In the genomic region with DNA sequence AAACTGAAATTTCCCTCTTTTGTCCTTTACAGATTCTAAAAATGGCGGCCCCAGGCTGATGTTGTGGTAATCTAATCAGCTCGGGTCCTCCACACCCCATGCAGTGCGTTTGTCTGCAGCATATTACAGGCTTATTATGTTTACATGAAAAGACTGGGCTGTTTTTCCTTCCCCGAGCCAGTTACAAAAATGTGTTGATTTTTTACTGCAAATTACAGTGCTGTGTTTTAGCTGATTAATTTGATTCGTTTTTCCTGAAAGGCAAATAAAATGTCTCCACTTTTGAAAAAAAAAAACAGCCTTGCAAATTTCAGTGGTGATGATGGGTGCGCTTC, we compare ENCODE assay signal across 8 cellular contexts. TPM values are rescaled to one million over a fixed set of nuclear protein-coding genes. Genes with fewer than 3 reads are reported as not detected.
DNase-seq lines count a peak whose midpoint lies in the region; TF ChIP-seq lines count a peak whose summit lies in the region.

No MANE protein-coding gene starts in this region.

- 0 out of 2 replicates have a peak, but pooled peaks cover 3% of the 10 kb centered on the region for H3K4me1 ChIP-seq in BE2C
- H3K4me1 ChIP-seq in transverse colon = peaks cover 20 to 45% (median 40%) of the 10 kb centered on the region in 4 donors

- H3K36me3 ChIP-seq in BE2C (0 out of 2 replicates have a peak, but pooled peaks cover 3% of the 10 kb centered on the region), transverse colon (no peaks in the 10 kb centered on the region)

- H3K4me3 ChIP-seq in BE2C (ENCODE audit: low read depth, low read length) = peak overlapping the region; percentile 98
- H3K4me3 ChIP-seq in choroid plexus epithelial cell (ENCODE audit: low read depth, low read length) = peak overlapping the region; percentile 95
- H3K4me3 ChIP-seq in transverse colon = peak overlapping the region; percentile 86 to 88 (median 88)

- peak overlapping the region; percentile 98 to 100 (median 99) for H3K27ac ChIP-seq in transverse colon

- H3K27me3 ChIP-seq in BE2C (no peaks in the 10 kb centered on the region), transverse colon (no peaks in the 10 kb centered on the region)

- in situ Hi-C loops in transverse colon (cut with MboI; ENCODE audit: low pct_ligation_motif_present in 1 of 4, low pct_unique_long_range_greater_than_20kb in 1 of 4, low sequenced_read_pairs in 3 of 4) = loop anchor here in 1 of 4 donors (10.0 kb wide), 1 partner anchor 71 kb away; no protein-coding TSS in a partner anchor

- TF ChIP-seq POLR2A in transverse colon (IDR thresholded peaks at IDR 0.05) = no peak

- TF ChIP-seq CTCF in BE2C (IDR thresholded peaks at IDR 0.05; ENCODE audit: low read depth, low read length) (no peak), choroid plexus epithelial cell (conservative IDR thresholded peaks at IDR 0.05; ENCODE audit: low read depth, low read length) (no peak), transverse colon (IDR thresholded peaks at IDR 0.05) (no peak)

- 1 to 2% methylated on average over 6 of the region's 6 CpGs for WGBS in transverse colon (ENCODE audit: low coverage in 1 of 2), 2 donors

- H3K9me3 ChIP-seq in BE2C (no peaks in the 10 kb centered on the region), transverse colon (no peaks in the 10 kb centered on the region)

- intact Hi-C loops in transverse colon (cut with DNase I; ENCODE audit: low total_unique reads) = loop anchor here (5.0 kb wide), 1 partner anchor 33 kb away; no protein-coding TSS in a partner anchor

- no peak for TF ChIP-seq EP300 in transverse colon (IDR thresholded peaks at IDR 0.05; ENCODE audit: low read depth)

- DNase-seq in BE2C = peak; percentile 57
- peak; percentile 28 for DNase-seq in H4 (ENCODE audit: low spot score)
- peak; percentile 67 for DNase-seq in RKO (ENCODE audit: low spot score)
- peak; percentile 53 for DNase-seq in choroid plexus epithelial cell (ENCODE audit: low read depth)
- DNase-seq in medulla oblongata (ENCODE audit: extremely low spot score) = peak; percentile 68
- DNase-seq in transverse colon = peak; percentile 61
- no peak for DNase-seq in DMS153 (lab: John Stamatoyannopoulos, UW)
- no peak for DNase-seq in NCI-H510A (lab: John Stamatoyannopoulos, UW)

RNA-seq across cellular contexts. Expression of gene KMT2E, which starts 1.6 kb away (rescaled TPM):
- 41.2 TPM for polyA plus RNA-seq in BE2C (2012; ENCODE audit: insufficient read depth, insufficient read length, low read depth)
- 19.4 and 38.2 TPM in 2 replicates for total RNA-seq in H4 (2014; rRNA removed; shearing (Covaris generic))
- total RNA-seq in transverse colon = 100 to 1,000 TPM in 3 of 4 donors, 10 to 100 TPM in 1; 86.8 to 362 (median 178) TPM

Comparison
In these comparisons a context has a peak if more than half of its experiments do, and no peak if none do; other contexts are left out.
1. DNase-seq: peak in BE2C (single experiment), H4 (single experiment), RKO (single experiment), choroid plexus epithelial cell (single experiment), medulla oblongata (single experiment) and transverse colon (single experiment); none in DMS153 (single experiment) and NCI-H510A (single experiment).
2. Peak in every context shown above with its lines, with median percentiles within 50 percentile points of each other: H3K4me3 ChIP-seq.